In the genomic region with DNA sequence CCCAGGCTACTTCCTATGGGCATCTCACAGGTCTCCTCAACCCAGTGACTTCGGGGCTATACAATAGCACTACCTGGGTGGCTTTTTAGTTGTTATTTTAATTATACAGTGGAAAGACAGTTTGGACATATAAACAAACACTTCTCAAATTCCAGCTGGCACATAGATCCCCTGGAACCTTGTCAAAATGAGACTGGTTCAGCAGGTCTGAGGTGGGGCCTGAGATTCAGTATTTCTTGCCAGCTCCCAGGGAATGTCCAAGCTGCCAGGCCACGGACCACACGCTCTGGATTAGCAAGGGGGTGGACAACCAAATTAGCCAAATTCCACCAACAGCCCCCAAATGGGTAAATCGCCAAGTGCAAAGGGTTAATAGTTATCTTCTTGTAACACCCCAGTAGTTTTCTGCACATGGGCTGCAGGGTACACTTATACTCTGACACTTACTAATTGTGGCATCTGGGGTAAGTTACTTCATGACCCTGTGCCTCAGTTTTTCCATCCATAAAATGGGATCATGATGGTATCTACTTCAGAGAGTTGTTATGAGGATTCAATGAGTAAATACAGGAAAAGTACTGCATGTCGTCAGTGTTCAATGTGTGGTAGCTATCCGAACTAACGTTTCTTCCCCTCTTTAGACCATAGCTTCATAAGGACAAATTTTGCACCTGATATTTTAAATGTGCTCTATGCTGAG, we compare ENCODE assay signal across 1 cellular context.
TF ChIP-seq lines count a peak whose summit lies in the region.

No MANE protein-coding gene starts in this region.

TF ChIP-seq in WTC11, 78 proteins besides CTCF, POLR2A, EP300 and RAD21 (continued from another document):
- TF ChIP-seq, protein P1, sequence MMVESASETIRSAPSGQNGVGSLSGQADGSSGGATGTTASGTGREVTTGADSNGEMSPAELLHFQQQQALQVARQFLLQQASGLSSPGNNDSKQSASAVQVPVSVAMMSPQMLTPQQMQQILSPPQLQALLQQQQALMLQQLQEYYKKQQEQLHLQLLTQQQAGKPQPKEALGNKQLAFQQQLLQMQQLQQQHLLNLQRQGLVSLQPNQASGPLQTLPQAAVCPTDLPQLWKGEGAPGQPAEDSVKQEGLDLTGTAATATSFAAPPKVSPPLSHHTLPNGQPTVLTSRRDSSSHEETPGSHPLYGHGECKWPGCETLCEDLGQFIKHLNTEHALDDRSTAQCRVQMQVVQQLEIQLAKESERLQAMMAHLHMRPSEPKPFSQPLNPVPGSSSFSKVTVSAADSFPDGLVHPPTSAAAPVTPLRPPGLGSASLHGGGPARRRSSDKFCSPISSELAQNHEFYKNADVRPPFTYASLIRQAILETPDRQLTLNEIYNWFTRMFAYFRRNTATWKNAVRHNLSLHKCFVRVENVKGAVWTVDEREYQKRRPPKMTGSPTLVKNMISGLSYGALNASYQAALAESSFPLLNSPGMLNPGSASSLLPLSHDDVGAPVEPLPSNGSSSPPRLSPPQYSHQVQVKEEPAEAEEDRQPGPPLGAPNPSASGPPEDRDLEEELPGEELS (CRISPR knock-in tag; IDR thresholded peaks at IDR 0.05) = no peak
- TF ChIP-seq ZNF317 (CRISPR knock-in tag; IDR thresholded peaks at IDR 0.05; ENCODE audit: borderline replicate concordance, low read depth) = no peak
- TF ChIP-seq JUN (CRISPR knock-in tag; IDR thresholded peaks at IDR 0.05) = no peak
- no peak for TF ChIP-seq ZBTB21 (CRISPR knock-in tag; IDR thresholded peaks at IDR 0.05; ENCODE audit: borderline replicate concordance)
- no peak for TF ChIP-seq SMAD3 (CRISPR knock-in tag; IDR thresholded peaks at IDR 0.05; ENCODE audit: borderline replicate concordance)
- TF ChIP-seq, protein P2, sequence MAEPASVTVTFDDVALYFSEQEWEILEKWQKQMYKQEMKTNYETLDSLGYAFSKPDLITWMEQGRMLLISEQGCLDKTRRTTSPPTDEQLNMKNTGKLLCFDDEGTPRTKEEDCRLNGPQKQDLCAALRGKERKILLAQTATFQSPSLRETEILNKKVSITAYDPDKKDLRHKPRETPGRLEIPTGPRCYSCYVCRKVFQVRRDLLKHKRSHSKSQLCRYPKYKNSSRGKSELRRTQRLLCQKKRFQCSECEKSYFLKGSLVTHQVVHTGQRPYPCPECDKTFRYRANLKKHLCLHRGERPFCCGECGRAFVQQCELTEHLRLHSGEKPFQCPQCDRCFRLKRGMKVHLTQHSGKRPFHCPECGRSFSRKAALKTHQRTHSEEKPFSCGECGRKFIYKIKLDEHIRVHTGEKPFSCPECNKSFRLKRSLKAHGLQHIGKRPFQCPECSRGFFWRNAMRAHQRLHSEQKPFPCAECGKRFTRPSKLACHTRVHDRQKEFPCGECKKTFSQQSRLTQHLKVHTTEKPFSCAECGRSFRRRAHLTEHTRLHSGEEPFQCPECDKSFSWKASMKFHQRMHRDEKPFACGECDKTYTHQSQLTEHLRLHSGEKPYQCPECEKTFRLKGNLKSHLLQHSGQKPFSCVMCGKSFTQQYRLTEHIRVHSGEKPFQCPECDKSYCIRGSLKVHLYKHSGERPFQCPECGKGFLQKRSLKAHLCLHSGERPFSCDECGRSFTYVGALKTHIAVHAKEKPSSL (CRISPR knock-in tag; conservative IDR thresholded peaks at IDR 0.05) = no peak
- TF ChIP-seq GTF2I (CRISPR knock-in tag; conservative IDR thresholded peaks at IDR 0.05) = no peak
- TF ChIP-seq, protein P3, sequence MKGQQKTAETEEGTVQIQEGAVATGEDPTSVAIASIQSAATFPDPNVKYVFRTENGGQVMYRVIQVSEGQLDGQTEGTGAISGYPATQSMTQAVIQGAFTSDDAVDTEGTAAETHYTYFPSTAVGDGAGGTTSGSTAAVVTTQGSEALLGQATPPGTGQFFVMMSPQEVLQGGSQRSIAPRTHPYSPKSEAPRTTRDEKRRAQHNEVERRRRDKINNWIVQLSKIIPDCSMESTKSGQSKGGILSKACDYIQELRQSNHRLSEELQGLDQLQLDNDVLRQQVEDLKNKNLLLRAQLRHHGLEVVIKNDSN (CRISPR knock-in tag; IDR thresholded peaks at IDR 0.05) = no peak
- TF ChIP-seq, protein P4, sequence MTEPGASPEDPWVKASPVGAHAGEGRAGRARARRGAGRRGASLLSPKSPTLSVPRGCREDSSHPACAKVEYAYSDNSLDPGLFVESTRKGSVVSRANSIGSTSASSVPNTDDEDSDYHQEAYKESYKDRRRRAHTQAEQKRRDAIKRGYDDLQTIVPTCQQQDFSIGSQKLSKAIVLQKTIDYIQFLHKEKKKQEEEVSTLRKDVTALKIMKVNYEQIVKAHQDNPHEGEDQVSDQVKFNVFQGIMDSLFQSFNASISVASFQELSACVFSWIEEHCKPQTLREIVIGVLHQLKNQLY (CRISPR knock-in tag; IDR thresholded peaks at IDR 0.05) = no peak
- TF ChIP-seq SOX15 (CRISPR knock-in tag; IDR thresholded peaks at IDR 0.05) = no peak
- TF ChIP-seq CBFB (CRISPR knock-in tag; IDR thresholded peaks at IDR 0.05; ENCODE audit: low read depth) = no peak
- TF ChIP-seq, protein P5, sequence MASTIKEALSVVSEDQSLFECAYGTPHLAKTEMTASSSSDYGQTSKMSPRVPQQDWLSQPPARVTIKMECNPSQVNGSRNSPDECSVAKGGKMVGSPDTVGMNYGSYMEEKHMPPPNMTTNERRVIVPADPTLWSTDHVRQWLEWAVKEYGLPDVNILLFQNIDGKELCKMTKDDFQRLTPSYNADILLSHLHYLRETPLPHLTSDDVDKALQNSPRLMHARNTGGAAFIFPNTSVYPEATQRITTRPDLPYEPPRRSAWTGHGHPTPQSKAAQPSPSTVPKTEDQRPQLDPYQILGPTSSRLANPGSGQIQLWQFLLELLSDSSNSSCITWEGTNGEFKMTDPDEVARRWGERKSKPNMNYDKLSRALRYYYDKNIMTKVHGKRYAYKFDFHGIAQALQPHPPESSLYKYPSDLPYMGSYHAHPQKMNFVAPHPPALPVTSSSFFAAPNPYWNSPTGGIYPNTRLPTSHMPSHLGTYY (CRISPR knock-in tag; IDR thresholded peaks at IDR 0.05) = no peak
